In the genomic region with DNA sequence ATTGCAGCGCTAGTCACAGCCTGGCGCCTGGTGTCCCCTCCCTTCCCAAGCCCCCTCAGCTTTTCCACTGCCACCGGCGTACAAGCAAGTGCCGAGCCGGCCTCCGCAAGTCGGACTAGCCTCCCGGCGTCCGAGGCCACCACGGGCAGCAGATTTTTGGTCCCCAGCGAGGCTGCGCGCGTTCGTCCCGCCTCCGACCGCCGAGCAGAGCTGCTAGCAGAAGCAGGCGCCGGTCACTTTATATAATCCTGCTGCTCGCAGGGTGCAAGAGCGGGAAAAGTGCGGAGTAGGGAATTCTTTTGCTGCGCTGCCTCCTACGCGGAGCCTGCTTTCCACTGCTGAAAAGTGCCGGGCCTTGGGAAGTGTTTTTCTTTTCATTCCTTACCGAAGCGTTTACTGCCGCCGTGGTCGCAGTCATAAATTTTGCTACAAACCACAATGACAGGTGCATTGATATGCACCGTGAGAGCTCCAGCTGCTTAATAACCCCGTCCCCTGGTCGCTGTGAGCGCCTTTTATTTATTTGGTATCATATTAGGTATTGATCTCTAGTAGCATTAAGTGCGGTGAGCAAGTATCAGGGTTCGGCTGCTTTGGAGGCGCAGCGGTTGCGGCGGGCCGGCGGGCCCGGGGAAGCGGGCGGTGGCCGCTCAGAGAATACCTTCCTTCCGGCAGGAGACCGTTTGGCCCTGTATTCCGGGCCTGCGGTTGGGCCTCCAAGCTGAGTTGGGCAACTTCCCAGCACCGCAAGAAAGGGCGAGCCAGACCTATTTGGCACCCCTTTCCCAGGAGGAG, we compare ENCODE assay signal across 1 cellular context.
TF ChIP-seq lines count a peak whose summit lies in the region.

No MANE protein-coding gene starts in this region.

TF ChIP-seq in endothelial cell of umbilical vein, 7 proteins besides CTCF, POLR2A, EP300 and RAD21:
- TF ChIP-seq GATA2 (IDR thresholded peaks at IDR 0.05; ENCODE audit: insufficient read depth, insufficient read length, low read depth, low read length) (no peak), MYC (IDR thresholded peaks at IDR 0.05; ENCODE audit: low read depth, low read length) (no peak), MAX (IDR thresholded peaks at IDR 0.05; ENCODE audit: insufficient read depth, insufficient read length) (no peak), POLR2AphosphoS5 (IDR thresholded peaks at IDR 0.05; ENCODE audit: insufficient read depth, low read depth, low read length) (no peak), FOS (IDR thresholded peaks at IDR 0.05; ENCODE audit: borderline replicate concordance, insufficient read depth, low read length) (no peak), JUN (IDR thresholded peaks at IDR 0.05; ENCODE audit: borderline replicate concordance, insufficient read depth, insufficient read length, low read depth) (no peak), EZH2 (IDR thresholded peaks at IDR 0.05; ENCODE audit: borderline replicate concordance, low read depth, low read length, severe bottlenecking) (no peak)
